22 cellular contexts compared by ENCODE assay signal in the genomic region with DNA sequence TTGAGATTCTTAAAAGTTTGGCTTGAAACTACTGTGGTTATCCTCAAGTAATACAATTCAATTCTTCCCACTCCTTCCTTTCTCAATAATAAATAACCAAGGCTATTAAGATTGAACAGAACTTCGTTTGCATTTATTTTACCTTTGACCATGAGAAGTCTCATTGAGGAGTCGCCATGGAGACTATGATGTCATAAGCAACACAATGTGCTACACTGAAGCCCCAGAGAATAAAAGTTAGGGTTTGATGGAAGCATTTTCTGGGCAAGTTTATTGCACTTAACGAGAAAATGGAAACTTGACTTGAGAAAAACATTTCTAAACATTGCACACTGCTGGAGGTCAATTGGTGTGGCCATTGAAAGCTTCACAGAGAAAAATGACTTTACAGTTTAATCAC.
A peak's percentile ranks its signal among the peaks of the same experiment; 100 is the strongest.
DNase-seq lines count a peak whose midpoint lies in the region; ATAC-seq, FAIRE-seq and TF ChIP-seq lines count a peak whose summit lies in the region.
"Had no signal": no experiment of that assay in that cellular context is flagged by ENCODE, and none has a peak within 500 bp of the region (broad histone marks: within the 10 kb centered on the region; RNA-seq: fewer than 3 reads in every experiment).

No MANE protein-coding gene starts in this region.

- H3K27ac ChIP-seq in K562 (ENCODE audit: extremely low read depth, low read depth, low read length) (no peak overlapping the region), mesenchymal stem cell (ENCODE audit: low read length, poor library complexity, severe bottlenecking) (no peak overlapping the region)
- H3K27ac ChIP-seq: 22Rv1, PC-9 had no signal

- TF ChIP-seq POLR2A in K562 (conservative IDR thresholded peaks at IDR 0.05): no peak
- TF ChIP-seq POLR2A in GM12892 (IDR thresholded peaks at IDR 0.05; ENCODE audit: low read depth, low read length): no peak

- CTCF ChIA-PET in K562 (lab: Yijun Ruan, JAX; ENCODE audit: low intra/inter-chr PET ratio): no interaction called here

- TF ChIP-seq RAD21 in K562 (CRISPR knock-in tag; conservative IDR thresholded peaks at IDR 0.05 in 1 of 2, IDR thresholded peaks at IDR 0.05 in 1 of 2): no peak

- H3K4me2 ChIP-seq in K562 (ENCODE audit: insufficient read depth, low read length): no peak overlapping the region
- no peak overlapping the region for H3K4me2 ChIP-seq in mesenchymal stem cell (ENCODE audit: low read length, poor library complexity, severe bottlenecking)
- H3K4me2 ChIP-seq: PC-9 had no signal

- H3K18ac ChIP-seq in mesenchymal stem cell (ENCODE audit: low read depth in 1 of 2, low read length in 2 of 2): no peak overlapping the region

- H3K23ac ChIP-seq in mesenchymal stem cell (ENCODE audit: low read length in 2 of 2): no peak overlapping the region

- no peak for FAIRE-seq in K562 (lab: Jason Lieb, UNC)
- no peak for FAIRE-seq in GM12892 (lab: Jason Lieb, UNC)

- H2AK5ac ChIP-seq in mesenchymal stem cell (ENCODE audit: low read length, severe bottlenecking): no peak overlapping the region

- H3K4me1 ChIP-seq in K562 (replicated peaks in 1 of 2; ENCODE audit: control insufficient read depth in 2 of 2, insufficient read depth in 2 of 2, low read length in 2 of 2) (no peaks in the 10 kb centered on the region), mesenchymal stem cell (ENCODE audit: control insufficient read depth, insufficient read depth, low read depth, low read length) (no peaks in the 10 kb centered on the region)

- no peak for ATAC-seq in K562
- ATAC-seq in HG02870 (IDR thresholded peaks at IDR 0.05; ENCODE audit: unreplicated experiment): no peak
- ATAC-seq: HCT116 had no signal

- 6% methylated on average over 3 of the region's 3 CpGs for WGBS in K562 (ENCODE audit: insufficient coverage, low coverage, missing lambda C conversion rate)
- 66% methylated on average over 3 of the region's 3 CpGs for WGBS in mesenchymal stem cell

- no peak for TF ChIP-seq EP300 in K562 (IDR thresholded peaks at IDR 0.05; ENCODE audit: low read length)

- no peaks in the 10 kb centered on the region for H3K9me1 ChIP-seq in K562 (ENCODE audit: control insufficient read depth, insufficient read depth, low read length)

- no peak overlapping the region for H3K4me3 ChIP-seq in K562
- no peak overlapping the region for H3K4me3 ChIP-seq in mesenchymal stem cell (ENCODE audit: insufficient read depth in 1 of 2, low read depth in 1 of 2, low read length in 2 of 2)
- H3K4me3 ChIP-seq in skeletal muscle cell (ENCODE audit: low read depth, low read length): no peak overlapping the region
- H3K4me3 ChIP-seq: PC-9 had no signal

- no peaks in the 10 kb centered on the region for H3K27me3 ChIP-seq in K562 (ENCODE audit: control insufficient read depth in 2 of 2, insufficient read depth in 2 of 2, low read length in 2 of 2)
- H3K27me3 ChIP-seq in mesenchymal stem cell (ENCODE audit: control insufficient read depth in 1 of 2, insufficient read depth in 1 of 2, low read length in 2 of 2): no peaks in the 10 kb centered on the region

- intact Hi-C loops in K562 (cut with micrococcal nuclease): no loop called here

- no peak overlapping the region for H2BK12ac ChIP-seq in mesenchymal stem cell (ENCODE audit: low read length in 2 of 2)

- no peak for TF ChIP-seq CTCF in K562 (IDR thresholded peaks at IDR 0.05 in 2 of 3, conservative IDR thresholded peaks at IDR 0.05 in 1 of 3; ENCODE audit: insufficient read depth in 2 of 3, low read depth in 1 of 3, low read length in 3 of 3)

- H4K20me1 ChIP-seq in K562 (replicated peaks; ENCODE audit: control insufficient read depth, insufficient read depth, low read length): no peaks in the 10 kb centered on the region

- H4K91ac ChIP-seq in mesenchymal stem cell (ENCODE audit: low read length): no peak overlapping the region

- in situ Hi-C loops in K562 (cut with MboI): no loop called here

- DNase-seq in DMS53 (lab: John Stamatoyannopoulos, UW) (peak; percentile 35), DMS53 treated with DMSO at 0.1 percent for 48 hours (lab: John Stamatoyannopoulos, UW; ENCODE audit: unreplicated experiment) (no peak), K562 (ENCODE audit: extremely low read depth in 1 of 4, low spot score in 3 of 4) (no peak), mesenchymal stem cell (peak; percentile 50), skeletal muscle cell (ENCODE audit: low read depth) (peak; percentile 26), GM12892 (ENCODE audit: insufficient read length) (no peak), COLO829 (ENCODE audit: low spot score) (no peak)
- DNase-seq: DMS79, EL, GDM1, Kasumi-1, NCI-H1092 treated with DMSO at 0.1 percent for 48 hours, NCI-H1436 treated with DMSO at 0.1 percent for 48 hours, NCI-H1930, NCI-H2107, NCI-H446 treated with DMSO at 0.1 percent for 48 hours, NCI-H526, PC-9, Right ventricle myocardium superior had no signal

- H3K36me3 ChIP-seq in K562 (ENCODE audit: control insufficient read depth, insufficient read depth, low read length) (no peaks in the 10 kb centered on the region), mesenchymal stem cell (ENCODE audit: control insufficient read depth in 1 of 2, insufficient read depth in 2 of 2, low read depth in 1 of 2, low read length in 2 of 2) (no peaks in the 10 kb centered on the region)

- no peak overlapping the region for H4K8ac ChIP-seq in mesenchymal stem cell (ENCODE audit: low read length)

- BruUV-seq in K562 (replicated peaks; lab: Mats Ljungman, UMichigan): no TSS peak

- no peak overlapping the region for H2AFZ ChIP-seq in K562 (ENCODE audit: low read depth, low read length)
- H2AFZ ChIP-seq in mesenchymal stem cell (ENCODE audit: low read depth, low read length): no peak overlapping the region
- H2AFZ ChIP-seq: PC-9 had no signal

- no peak overlapping the region for H3K9ac ChIP-seq in K562 (ENCODE audit: insufficient read depth in 1 of 2, low read depth in 2 of 2, low read length in 2 of 2)
- no peak overlapping the region for H3K9ac ChIP-seq in mesenchymal stem cell (ENCODE audit: low read length)

- no peak overlapping the region for H3K14ac ChIP-seq in mesenchymal stem cell (ENCODE audit: low read length in 2 of 2)

- H3K79me1 ChIP-seq in mesenchymal stem cell (replicated peaks; ENCODE audit: low read length, poor library complexity, severe bottlenecking): no peaks in the 10 kb centered on the region

- no peaks in the 10 kb centered on the region for H3K79me2 ChIP-seq in K562 (ENCODE audit: control insufficient read depth, insufficient read depth, low read length)

- 0 out of 2 replicates have a peak, but pooled peaks cover 2% of the 10 kb centered on the region for H3K9me3 ChIP-seq in K562 (replicated peaks; ENCODE audit: control insufficient read depth, insufficient read depth, low read depth, low read length)
- no peaks in the 10 kb centered on the region for H3K9me3 ChIP-seq in mesenchymal stem cell (ENCODE audit: control insufficient read depth, low read length)

- no peak overlapping the region for H2BK5ac ChIP-seq in mesenchymal stem cell (ENCODE audit: low read depth, low read length, poor library complexity, severe bottlenecking)

- H2BK120ac ChIP-seq in mesenchymal stem cell (ENCODE audit: low read depth, low read length): no peak overlapping the region

- POLR2A ChIA-PET in K562 (lab: Yijun Ruan, JAX): no interaction called here

- H2BK15ac ChIP-seq in mesenchymal stem cell (ENCODE audit: low read depth, poor library complexity, severe bottlenecking): no peak overlapping the region

- no peak overlapping the region for H3K4ac ChIP-seq in mesenchymal stem cell (ENCODE audit: low read depth in 1 of 2, low read length in 2 of 2)

TF ChIP-seq in K562, 482 proteins besides CTCF, POLR2A, EP300 and RAD21:
- TF ChIP-seq, protein P1, sequence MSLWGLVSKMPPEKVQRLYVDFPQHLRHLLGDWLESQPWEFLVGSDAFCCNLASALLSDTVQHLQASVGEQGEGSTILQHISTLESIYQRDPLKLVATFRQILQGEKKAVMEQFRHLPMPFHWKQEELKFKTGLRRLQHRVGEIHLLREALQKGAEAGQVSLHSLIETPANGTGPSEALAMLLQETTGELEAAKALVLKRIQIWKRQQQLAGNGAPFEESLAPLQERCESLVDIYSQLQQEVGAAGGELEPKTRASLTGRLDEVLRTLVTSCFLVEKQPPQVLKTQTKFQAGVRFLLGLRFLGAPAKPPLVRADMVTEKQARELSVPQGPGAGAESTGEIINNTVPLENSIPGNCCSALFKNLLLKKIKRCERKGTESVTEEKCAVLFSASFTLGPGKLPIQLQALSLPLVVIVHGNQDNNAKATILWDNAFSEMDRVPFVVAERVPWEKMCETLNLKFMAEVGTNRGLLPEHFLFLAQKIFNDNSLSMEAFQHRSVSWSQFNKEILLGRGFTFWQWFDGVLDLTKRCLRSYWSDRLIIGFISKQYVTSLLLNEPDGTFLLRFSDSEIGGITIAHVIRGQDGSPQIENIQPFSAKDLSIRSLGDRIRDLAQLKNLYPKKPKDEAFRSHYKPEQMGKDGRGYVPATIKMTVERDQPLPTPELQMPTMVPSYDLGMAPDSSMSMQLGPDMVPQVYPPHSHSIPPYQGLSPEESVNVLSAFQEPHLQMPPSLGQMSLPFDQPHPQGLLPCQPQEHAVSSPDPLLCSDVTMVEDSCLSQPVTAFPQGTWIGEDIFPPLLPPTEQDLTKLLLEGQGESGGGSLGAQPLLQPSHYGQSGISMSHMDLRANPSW (CRISPR knock-in tag; IDR thresholded peaks at IDR 0.05): no peak
- no peak for TF ChIP-seq MYC (IDR thresholded peaks at IDR 0.05; ENCODE audit: low read depth, low read length)
- no peak for TF ChIP-seq MYC (CRISPR knock-in tag; IDR thresholded peaks at IDR 0.05; ENCODE audit: borderline replicate concordance, low read depth)
- TF ChIP-seq RFX1 (IDR thresholded peaks at IDR 0.05): peak; percentile 43

Comparison
In these comparisons a context has a peak if more than half of its experiments do, and no peak if none do; other contexts are left out.
1. DNase-seq: peak in DMS53 (single experiment), mesenchymal stem cell (single experiment) and skeletal muscle cell (single experiment); none in DMS53 treated with DMSO at 0.1 percent for 48 hours (single experiment), K562 (0 of 4), GM12892 (single experiment) and COLO829 (single experiment).